In the genomic region with DNA sequence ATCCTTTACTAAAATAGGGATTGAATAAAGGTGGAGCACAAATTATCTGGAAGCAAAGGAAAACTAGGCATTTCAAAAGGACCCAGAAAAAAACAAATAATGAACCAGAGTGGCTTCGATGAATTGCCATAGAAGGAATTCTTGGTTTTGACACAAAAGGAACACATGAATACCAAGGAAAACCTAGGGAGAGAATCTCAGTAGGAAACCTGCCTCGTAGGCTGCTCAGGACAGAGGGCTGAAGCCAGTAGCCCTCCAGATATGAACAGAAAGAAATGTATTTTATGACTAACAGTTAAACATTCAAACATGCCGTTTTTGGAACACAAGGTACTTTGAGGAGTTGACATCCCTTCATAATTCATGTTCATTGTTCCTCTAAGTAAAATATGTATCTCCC, we compare ENCODE assay signal across 26 cellular contexts.
"Had no signal": no experiment of that assay in that cellular context is flagged by ENCODE, and none has a peak within 500 bp of the region (broad histone marks: within the 10 kb centered on the region; RNA-seq: fewer than 3 reads in every experiment).

No MANE protein-coding gene starts in this region.

- H3K27me3 ChIP-seq: esophagus muscularis mucosa, foreskin keratinocyte had no signal

- H3K4me3 Mint-ChIP-seq: activated CD8-positive, alpha-beta T cell treated with anti-CD3 and anti-CD28 coated beads for 36 hours; activated naive CD8-positive, alpha-beta T cell; activated T-cell treated with anti-CD3 and anti-CD28 coated beads, Interleukin-2, amount 50 U/mL, for 4 hours; activated T-helper 17 cell treated with anti-CD3 and anti-CD28 coated beads, Interleukin-2, amount 50 U/mL, for 72 hours; effector memory CD8-positive, alpha-beta T cell had no signal

- H3K27me3 Mint-ChIP-seq: activated naive CD8-positive, alpha-beta T cell had no signal

- H3K4me1 ChIP-seq: esophagus muscularis mucosa, foreskin keratinocyte had no signal

- DNase-seq: activated CD4-positive, alpha-beta T cell treated with anti-CD3 and anti-CD28 coated beads for 48 hours; activated CD4-positive, alpha-beta T cell treated with anti-CD3 and anti-CD28 coated beads, Interleukin-2, amount 50 U/mL, for 1 hour; activated CD4-positive, alpha-beta T cell treated with anti-CD3 and anti-CD28 coated beads, Interleukin-2, amount 50 U/mL, for 48 hours; activated CD8-positive, alpha-beta memory T cell treated with anti-CD3 and anti-CD28 coated beads for 24 hours; activated CD8-positive, alpha-beta T cell treated with anti-CD3 and anti-CD28 coated beads for 36 hours; activated effector memory CD4-positive, alpha-beta T cell treated with Interleukin-2 at 50 U/mL for 16 hours; activated gamma-delta T cell treated with Interleukin-2 at 50 U/mL for 16 hours; activated naive CD4-positive, alpha-beta T cell treated with anti-CD3 and anti-CD28 coated beads, Interleukin-2, amount 50 U/mL, for 16 hours; activated naive CD4-positive, alpha-beta T cell treated with Interleukin-2 at 50 U/mL for 16 hours; activated T-cell treated with anti-CD3 and anti-CD28 coated beads, Interleukin-2, amount 50 U/mL, for 4 hours; amniotic stem cell; anterior cingulate cortex; caudate nucleus; cortex of kidney; dermis blood vessel endothelial cell; effector CD4-positive, alpha-beta T cell; effector memory CD8-positive, alpha-beta T cell; erythroblast; foreskin keratinocyte; head of caudate nucleus; T-helper 2 cell had no signal

- H3K4me3 ChIP-seq: esophagus muscularis mucosa had no signal

- H3K36me3 ChIP-seq: esophagus muscularis mucosa had no signal

- FAIRE-seq: astrocyte, colon had no signal

- H3K9me3 ChIP-seq: esophagus muscularis mucosa had no signal

- H3K9me3 Mint-ChIP-seq: activated CD8-positive, alpha-beta T cell treated with anti-CD3 and anti-CD28 coated beads for 36 hours; activated T-cell treated with anti-CD3 and anti-CD28 coated beads, Interleukin-2, amount 50 U/mL, for 4 hours; activated T-helper 17 cell treated with anti-CD3 and anti-CD28 coated beads, Interleukin-2, amount 50 U/mL, for 72 hours; effector memory CD8-positive, alpha-beta T cell had no signal

- H3K36me3 Mint-ChIP-seq: activated naive CD8-positive, alpha-beta T cell had no signal

- H3K27ac ChIP-seq: esophagus muscularis mucosa, foreskin keratinocyte had no signal

- H3K4me1 Mint-ChIP-seq: activated T-helper 17 cell treated with anti-CD3 and anti-CD28 coated beads, Interleukin-2, amount 50 U/mL, for 72 hours had no signal

- ATAC-seq: activated CD8-positive, alpha-beta T cell treated with anti-CD3 and anti-CD28 coated beads for 36 hours; activated T-cell treated with anti-CD3 and anti-CD28 coated beads, Interleukin-2, amount 50 U/mL, for 4 hours; activated T-helper 17 cell treated with anti-CD3 and anti-CD28 coated beads, Interleukin-2, amount 50 U/mL, for 72 hours; effector memory CD8-positive, alpha-beta T cell; foreskin keratinocyte had no signal

- H3K27ac Mint-ChIP-seq: activated CD8-positive, alpha-beta T cell treated with anti-CD3 and anti-CD28 coated beads for 36 hours; activated naive CD8-positive, alpha-beta T cell; activated T-helper 17 cell treated with anti-CD3 and anti-CD28 coated beads, Interleukin-2, amount 50 U/mL, for 72 hours; effector memory CD8-positive, alpha-beta T cell had no signal
